1 cellular context compared by ENCODE assay signal in genomic region chr3:138862924-138863775, GRCh38.
TF ChIP-seq lines count a peak whose summit lies in the region.

No MANE protein-coding gene starts in this region.

TF ChIP-seq in HepG2, 621 proteins besides CTCF, POLR2A, EP300 and RAD21 (continued from another document and continues in another):
- no peak; the same call in 1 of the 2 replicates for TF ChIP-seq KMT2B (CRISPR knock-in tag; IDR thresholded peaks at IDR 0.05)
- TF ChIP-seq ZFP82 (CRISPR knock-in tag; IDR thresholded peaks at IDR 0.05; ENCODE audit: borderline replicate concordance) = no peak
- TF ChIP-seq ZNF234 (CRISPR knock-in tag; conservative IDR thresholded peaks at IDR 0.05) = no peak
- TF ChIP-seq, protein P1, sequence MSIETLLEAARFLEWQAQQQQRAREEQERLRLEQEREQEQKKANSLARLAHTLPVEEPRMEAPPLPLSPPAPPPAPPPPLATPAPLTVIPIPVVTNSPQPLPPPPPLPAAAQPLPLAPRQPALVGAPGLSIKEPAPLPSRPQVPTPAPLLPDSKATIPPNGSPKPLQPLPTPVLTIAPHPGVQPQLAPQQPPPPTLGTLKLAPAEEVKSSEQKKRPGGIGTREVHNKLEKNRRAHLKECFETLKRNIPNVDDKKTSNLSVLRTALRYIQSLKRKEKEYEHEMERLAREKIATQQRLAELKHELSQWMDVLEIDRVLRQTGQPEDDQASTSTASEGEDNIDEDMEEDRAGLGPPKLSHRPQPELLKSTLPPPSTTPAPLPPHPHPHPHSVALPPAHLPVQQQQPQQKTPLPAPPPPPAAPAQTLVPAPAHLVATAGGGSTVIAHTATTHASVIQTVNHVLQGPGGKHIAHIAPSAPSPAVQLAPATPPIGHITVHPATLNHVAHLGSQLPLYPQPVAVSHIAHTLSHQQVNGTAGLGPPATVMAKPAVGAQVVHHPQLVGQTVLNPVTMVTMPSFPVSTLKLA (IDR thresholded peaks at IDR 0.05) = no peak
- TF ChIP-seq, protein P2, sequence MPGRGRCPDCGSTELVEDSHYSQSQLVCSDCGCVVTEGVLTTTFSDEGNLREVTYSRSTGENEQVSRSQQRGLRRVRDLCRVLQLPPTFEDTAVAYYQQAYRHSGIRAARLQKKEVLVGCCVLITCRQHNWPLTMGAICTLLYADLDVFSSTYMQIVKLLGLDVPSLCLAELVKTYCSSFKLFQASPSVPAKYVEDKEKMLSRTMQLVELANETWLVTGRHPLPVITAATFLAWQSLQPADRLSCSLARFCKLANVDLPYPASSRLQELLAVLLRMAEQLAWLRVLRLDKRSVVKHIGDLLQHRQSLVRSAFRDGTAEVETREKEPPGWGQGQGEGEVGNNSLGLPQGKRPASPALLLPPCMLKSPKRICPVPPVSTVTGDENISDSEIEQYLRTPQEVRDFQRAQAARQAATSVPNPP (CRISPR knock-in tag; IDR thresholded peaks at IDR 0.05) = 0 out of 2 replicates have a peak, but pooled peaks have one; percentile 47
- no peak for TF ChIP-seq ZNF441 (CRISPR knock-in tag; IDR thresholded peaks at IDR 0.05; ENCODE audit: borderline replicate concordance)
- no peak for TF ChIP-seq ZNF333 (CRISPR knock-in tag; IDR thresholded peaks at IDR 0.05; ENCODE audit: borderline replicate concordance)
- no peak for TF ChIP-seq SNRNP70 (IDR thresholded peaks at IDR 0.05; ENCODE audit: low read depth, low read length)
- TF ChIP-seq ZNF552 (CRISPR knock-in tag; IDR thresholded peaks at IDR 0.05; ENCODE audit: borderline replicate concordance) = no peak; the same call in 1 of the 2 replicates
- TF ChIP-seq ZNF383 (CRISPR knock-in tag; IDR thresholded peaks at IDR 0.05; ENCODE audit: borderline replicate concordance) = no peak
- TF ChIP-seq, protein P3, sequence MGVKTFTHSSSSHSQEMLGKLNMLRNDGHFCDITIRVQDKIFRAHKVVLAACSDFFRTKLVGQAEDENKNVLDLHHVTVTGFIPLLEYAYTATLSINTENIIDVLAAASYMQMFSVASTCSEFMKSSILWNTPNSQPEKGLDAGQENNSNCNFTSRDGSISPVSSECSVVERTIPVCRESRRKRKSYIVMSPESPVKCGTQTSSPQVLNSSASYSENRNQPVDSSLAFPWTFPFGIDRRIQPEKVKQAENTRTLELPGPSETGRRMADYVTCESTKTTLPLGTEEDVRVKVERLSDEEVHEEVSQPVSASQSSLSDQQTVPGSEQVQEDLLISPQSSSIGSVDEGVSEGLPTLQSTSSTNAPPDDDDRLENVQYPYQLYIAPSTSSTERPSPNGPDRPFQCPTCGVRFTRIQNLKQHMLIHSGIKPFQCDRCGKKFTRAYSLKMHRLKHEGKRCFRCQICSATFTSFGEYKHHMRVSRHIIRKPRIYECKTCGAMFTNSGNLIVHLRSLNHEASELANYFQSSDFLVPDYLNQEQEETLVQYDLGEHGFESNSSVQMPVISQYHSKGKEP (CRISPR knock-in tag; IDR thresholded peaks at IDR 0.05) = no peak
- TF ChIP-seq, protein P4, sequence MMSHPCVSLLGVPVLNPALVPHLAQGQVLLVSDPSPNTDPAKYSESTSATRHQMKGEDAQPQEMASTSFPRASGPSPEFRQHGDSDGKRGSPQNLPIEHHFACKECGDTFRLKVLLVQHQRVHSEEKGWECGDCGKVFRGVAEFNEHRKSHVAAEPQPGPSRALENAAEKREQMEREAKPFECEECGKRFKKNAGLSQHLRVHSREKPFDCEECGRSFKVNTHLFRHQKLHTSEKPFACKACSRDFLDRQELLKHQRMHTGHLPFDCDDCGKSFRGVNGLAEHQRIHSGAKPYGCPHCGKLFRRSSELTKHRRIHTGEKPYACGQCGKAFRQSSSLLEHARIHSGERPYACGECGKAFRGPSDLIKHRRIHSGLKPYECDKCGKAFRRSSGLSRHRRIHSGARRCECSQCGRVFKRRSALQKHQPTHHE (CRISPR knock-in tag; IDR thresholded peaks at IDR 0.05; ENCODE audit: borderline replicate concordance) = peak; percentile 48; the same call in 1 of the 2 replicates
- no peak for TF ChIP-seq PHF5A (CRISPR knock-in tag; IDR thresholded peaks at IDR 0.05; ENCODE audit: low read depth, unreplicated experiment)
- no peak; the same call in 1 of the 2 replicates for TF ChIP-seq ZNF790 (CRISPR knock-in tag; IDR thresholded peaks at IDR 0.05; ENCODE audit: borderline replicate concordance)
- no peak for TF ChIP-seq ZNF138 (CRISPR knock-in tag; IDR thresholded peaks at IDR 0.05; ENCODE audit: low read depth)
- TF ChIP-seq ZNF12 (CRISPR knock-in tag; IDR thresholded peaks at IDR 0.05) = peak; percentile 90
- TF ChIP-seq CBX5 (CRISPR knock-in tag; IDR thresholded peaks at IDR 0.05; ENCODE audit: borderline replicate concordance) = peak; percentile 93; the same call in 1 of the 2 replicates
- TF ChIP-seq, protein P5, sequence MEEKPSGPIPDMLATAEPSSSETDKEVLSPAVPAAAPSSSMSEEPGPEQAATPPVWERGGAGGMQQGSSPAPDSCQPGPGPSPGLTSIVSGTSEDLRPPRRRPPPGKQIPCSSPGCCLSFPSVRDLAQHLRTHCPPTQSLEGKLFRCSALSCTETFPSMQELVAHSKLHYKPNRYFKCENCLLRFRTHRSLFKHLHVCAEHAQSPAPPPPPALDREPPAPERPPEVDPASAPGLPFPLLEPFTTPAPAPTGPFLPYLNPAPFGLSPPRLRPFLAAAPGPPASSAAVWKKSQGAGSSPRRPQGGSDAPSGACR (CRISPR knock-in tag; IDR thresholded peaks at IDR 0.05) = no peak
- TF ChIP-seq SRY (CRISPR knock-in tag; IDR thresholded peaks at IDR 0.05) = peak; percentile 49; the same call in 1 of the 2 replicates
- TF ChIP-seq GMEB2 (CRISPR knock-in tag; IDR thresholded peaks at IDR 0.05; ENCODE audit: low read depth) = no peak
- no peak for TF ChIP-seq GPN1 (CRISPR knock-in tag; IDR thresholded peaks at IDR 0.05; ENCODE audit: borderline replicate concordance)
- no peak for TF ChIP-seq RFX1 (IDR thresholded peaks at IDR 0.05)
- no peak for TF ChIP-seq ZNF180 (CRISPR knock-in tag; IDR thresholded peaks at IDR 0.05; ENCODE audit: borderline replicate concordance, low read depth)
- no peak for TF ChIP-seq IKZF1 (IDR thresholded peaks at IDR 0.05)
- no peak for TF ChIP-seq ADNP (CRISPR knock-in tag; IDR thresholded peaks at IDR 0.05)
- no peak for TF ChIP-seq STAT5B (CRISPR knock-in tag; IDR thresholded peaks at IDR 0.05)
- TF ChIP-seq FIP1L1 (IDR thresholded peaks at IDR 0.05; ENCODE audit: borderline replicate concordance, insufficient read depth, low read depth, low read length) = no peak
- TF ChIP-seq ZNF33B (CRISPR knock-in tag; IDR thresholded peaks at IDR 0.05) = peak; percentile 29; the same call in 1 of the 2 replicates
- TF ChIP-seq FOXO1 (CRISPR knock-in tag; IDR thresholded peaks at IDR 0.05) = peak; percentile 92
- TF ChIP-seq U2AF1 (optimal IDR thresholded peaks at IDR 0.05; ENCODE audit: low read depth, low read length) = no peak
- TF ChIP-seq, protein P6, sequence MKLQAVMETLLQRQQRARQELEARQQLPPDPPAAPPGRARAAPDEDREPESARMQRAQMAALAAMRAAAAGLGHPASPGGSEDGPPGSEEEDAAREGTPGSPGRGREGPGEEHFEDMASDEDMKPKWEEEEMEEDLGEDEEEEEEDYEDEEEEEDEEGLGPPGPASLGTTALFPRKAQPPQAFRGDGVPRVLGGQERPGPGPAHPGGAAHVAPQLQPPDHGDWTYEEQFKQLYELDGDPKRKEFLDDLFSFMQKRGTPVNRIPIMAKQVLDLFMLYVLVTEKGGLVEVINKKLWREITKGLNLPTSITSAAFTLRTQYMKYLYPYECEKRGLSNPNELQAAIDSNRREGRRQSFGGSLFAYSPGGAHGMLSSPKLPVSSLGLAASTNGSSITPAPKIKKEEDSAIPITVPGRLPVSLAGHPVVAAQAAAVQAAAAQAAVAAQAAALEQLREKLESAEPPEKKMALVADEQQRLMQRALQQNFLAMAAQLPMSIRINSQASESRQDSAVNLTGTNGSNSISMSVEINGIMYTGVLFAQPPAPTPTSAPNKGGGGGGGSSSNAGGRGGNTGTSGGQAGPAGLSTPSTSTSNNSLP (IDR thresholded peaks at IDR 0.05; ENCODE audit: low read depth, low read length) = peak; percentile 6; the same call in 1 of the 2 replicates
- TF ChIP-seq BRCA1 (CRISPR knock-in tag; IDR thresholded peaks at IDR 0.05) = peak; percentile 78; the same call in 1 of the 2 replicates
- TF ChIP-seq ZBTB33 (CRISPR knock-in tag; IDR thresholded peaks at IDR 0.05) = peak; percentile 52
- peak; percentile 93 for TF ChIP-seq ZSCAN29 (CRISPR knock-in tag; conservative IDR thresholded peaks at IDR 0.05)
- peak; percentile 92 for TF ChIP-seq ZBTB3 (CRISPR knock-in tag; IDR thresholded peaks at IDR 0.05; ENCODE audit: borderline replicate concordance, low read depth)
- TF ChIP-seq, protein P7, sequence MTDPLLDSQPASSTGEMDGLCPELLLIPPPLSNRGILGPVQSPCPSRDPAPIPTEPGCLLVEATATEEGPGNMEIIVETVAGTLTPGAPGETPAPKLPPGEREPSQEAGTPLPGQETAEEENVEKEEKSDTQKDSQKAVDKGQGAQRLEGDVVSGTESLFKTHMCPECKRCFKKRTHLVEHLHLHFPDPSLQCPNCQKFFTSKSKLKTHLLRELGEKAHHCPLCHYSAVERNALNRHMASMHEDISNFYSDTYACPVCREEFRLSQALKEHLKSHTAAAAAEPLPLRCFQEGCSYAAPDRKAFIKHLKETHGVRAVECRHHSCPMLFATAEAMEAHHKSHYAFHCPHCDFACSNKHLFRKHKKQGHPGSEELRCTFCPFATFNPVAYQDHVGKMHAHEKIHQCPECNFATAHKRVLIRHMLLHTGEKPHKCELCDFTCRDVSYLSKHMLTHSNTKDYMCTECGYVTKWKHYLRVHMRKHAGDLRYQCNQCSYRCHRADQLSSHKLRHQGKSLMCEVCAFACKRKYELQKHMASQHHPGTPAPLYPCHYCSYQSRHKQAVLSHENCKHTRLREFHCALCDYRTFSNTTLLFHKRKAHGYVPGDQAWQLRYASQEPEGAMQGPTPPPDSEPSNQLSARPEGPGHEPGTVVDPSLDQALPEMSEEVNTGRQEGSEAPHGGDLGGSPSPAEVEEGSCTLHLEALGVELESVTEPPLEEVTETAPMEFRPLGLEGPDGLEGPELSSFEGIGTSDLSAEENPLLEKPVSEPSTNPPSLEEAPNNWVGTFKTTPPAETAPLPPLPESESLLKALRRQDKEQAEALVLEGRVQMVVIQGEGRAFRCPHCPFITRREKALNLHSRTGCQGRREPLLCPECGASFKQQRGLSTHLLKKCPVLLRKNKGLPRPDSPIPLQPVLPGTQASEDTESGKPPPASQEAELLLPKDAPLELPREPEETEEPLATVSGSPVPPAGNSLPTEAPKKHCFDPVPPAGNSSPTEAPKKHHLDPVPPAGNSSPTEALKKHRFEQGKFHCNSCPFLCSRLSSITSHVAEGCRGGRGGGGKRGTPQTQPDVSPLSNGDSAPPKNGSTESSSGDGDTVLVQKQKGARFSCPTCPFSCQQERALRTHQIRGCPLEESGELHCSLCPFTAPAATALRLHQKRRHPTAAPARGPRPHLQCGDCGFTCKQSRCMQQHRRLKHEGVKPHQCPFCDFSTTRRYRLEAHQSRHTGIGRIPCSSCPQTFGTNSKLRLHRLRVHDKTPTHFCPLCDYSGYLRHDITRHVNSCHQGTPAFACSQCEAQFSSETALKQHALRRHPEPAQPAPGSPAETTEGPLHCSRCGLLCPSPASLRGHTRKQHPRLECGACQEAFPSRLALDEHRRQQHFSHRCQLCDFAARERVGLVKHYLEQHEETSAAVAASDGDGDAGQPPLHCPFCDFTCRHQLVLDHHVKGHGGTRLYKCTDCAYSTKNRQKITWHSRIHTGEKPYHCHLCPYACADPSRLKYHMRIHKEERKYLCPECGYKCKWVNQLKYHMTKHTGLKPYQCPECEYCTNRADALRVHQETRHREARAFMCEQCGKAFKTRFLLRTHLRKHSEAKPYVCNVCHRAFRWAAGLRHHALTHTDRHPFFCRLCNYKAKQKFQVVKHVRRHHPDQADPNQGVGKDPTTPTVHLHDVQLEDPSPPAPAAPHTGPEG (CRISPR knock-in tag; IDR thresholded peaks at IDR 0.05) = no peak; the same call in 1 of the 2 replicates
- peak; percentile 40 for TF ChIP-seq STAG1 (CRISPR knock-in tag; IDR thresholded peaks at IDR 0.05)
- TF ChIP-seq ZMAT3 (CRISPR knock-in tag; conservative IDR thresholded peaks at IDR 0.05) = no peak
- TF ChIP-seq ZNF563 (CRISPR knock-in tag; IDR thresholded peaks at IDR 0.05) = no peak
- no peak for TF ChIP-seq ISX (CRISPR knock-in tag; conservative IDR thresholded peaks at IDR 0.05)
- TF ChIP-seq ZNF253 (CRISPR knock-in tag; IDR thresholded peaks at IDR 0.05; ENCODE audit: borderline replicate concordance) = no peak
- no peak for TF ChIP-seq SMARCE1 (IDR thresholded peaks at IDR 0.05; ENCODE audit: borderline replicate concordance)
- TF ChIP-seq NFE2L1 (CRISPR knock-in tag; IDR thresholded peaks at IDR 0.05; ENCODE audit: borderline replicate concordance) = no peak
